In the genomic region with DNA sequence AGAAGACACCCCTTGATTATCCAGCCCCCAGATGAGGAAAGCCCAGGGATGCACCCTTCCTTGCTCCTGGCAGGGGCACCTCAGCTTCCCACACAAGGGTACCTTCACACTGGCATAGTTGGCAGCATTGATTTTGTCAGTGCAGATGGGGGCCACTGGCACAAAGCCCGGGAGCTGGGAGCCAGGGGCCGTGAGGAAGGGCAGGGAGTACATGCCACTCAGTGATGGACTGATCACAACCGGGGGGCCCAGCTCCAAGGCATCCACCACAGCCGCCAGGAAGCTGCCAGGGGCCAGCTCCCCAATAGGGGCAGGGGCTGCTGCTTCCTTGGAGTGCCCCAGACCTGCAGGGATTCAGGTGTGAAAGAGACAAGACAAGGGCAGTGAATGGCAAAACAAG, we compare ENCODE assay signal across 1 cellular context.
TF ChIP-seq lines count a peak whose summit lies in the region.

No MANE protein-coding gene starts in this region.

TF ChIP-seq in HepG2, 621 proteins besides CTCF, POLR2A, EP300 and RAD21:
- TF ChIP-seq ZNF33B (CRISPR knock-in tag; IDR thresholded peaks at IDR 0.05) (no peak), SMAD1 (CRISPR knock-in tag; IDR thresholded peaks at IDR 0.05; ENCODE audit: borderline replicate concordance, low read depth) (no peak), AGO2 (optimal IDR thresholded peaks at IDR 0.05; ENCODE audit: low read depth, low read length) (peak; percentile 38), HNRNPL (IDR thresholded peaks at IDR 0.05; ENCODE audit: low read depth, low read length) (peak; percentile 59; the same call in 1 of the 2 replicates), POLR2G (IDR thresholded peaks at IDR 0.05; ENCODE audit: low read depth, low read length) (0 out of 2 replicates have a peak, but pooled peaks have one; percentile 0)
- TF ChIP-seq, protein P1, sequence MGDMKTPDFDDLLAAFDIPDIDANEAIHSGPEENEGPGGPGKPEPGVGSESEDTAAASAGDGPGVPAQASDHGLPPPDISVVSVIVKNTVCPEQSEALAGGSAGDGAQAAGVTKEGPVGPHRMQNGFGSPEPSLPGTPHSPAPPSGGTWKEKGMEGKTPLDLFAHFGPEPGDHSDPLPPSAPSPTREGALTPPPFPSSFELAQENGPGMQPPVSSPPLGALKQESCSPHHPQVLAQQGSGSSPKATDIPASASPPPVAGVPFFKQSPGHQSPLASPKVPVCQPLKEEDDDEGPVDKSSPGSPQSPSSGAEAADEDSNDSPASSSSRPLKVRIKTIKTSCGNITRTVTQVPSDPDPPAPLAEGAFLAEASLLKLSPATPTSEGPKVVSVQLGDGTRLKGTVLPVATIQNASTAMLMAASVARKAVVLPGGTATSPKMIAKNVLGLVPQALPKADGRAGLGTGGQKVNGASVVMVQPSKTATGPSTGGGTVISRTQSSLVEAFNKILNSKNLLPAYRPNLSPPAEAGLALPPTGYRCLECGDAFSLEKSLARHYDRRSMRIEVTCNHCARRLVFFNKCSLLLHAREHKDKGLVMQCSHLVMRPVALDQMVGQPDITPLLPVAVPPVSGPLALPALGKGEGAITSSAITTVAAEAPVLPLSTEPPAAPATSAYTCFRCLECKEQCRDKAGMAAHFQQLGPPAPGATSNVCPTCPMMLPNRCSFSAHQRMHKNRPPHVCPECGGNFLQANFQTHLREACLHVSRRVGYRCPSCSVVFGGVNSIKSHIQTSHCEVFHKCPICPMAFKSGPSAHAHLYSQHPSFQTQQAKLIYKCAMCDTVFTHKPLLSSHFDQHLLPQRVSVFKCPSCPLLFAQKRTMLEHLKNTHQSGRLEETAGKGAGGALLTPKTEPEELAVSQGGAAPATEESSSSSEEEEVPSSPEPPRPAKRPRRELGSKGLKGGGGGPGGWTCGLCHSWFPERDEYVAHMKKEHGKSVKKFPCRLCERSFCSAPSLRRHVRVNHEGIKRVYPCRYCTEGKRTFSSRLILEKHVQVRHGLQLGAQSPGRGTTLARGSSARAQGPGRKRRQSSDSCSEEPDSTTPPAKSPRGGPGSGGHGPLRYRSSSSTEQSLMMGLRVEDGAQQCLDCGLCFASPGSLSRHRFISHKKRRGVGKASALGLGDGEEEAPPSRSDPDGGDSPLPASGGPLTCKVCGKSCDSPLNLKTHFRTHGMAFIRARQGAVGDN (CRISPR knock-in tag; IDR thresholded peaks at IDR 0.05): 0 out of 2 replicates have a peak, but pooled peaks have one; percentile 1
- TF ChIP-seq, protein P2, sequence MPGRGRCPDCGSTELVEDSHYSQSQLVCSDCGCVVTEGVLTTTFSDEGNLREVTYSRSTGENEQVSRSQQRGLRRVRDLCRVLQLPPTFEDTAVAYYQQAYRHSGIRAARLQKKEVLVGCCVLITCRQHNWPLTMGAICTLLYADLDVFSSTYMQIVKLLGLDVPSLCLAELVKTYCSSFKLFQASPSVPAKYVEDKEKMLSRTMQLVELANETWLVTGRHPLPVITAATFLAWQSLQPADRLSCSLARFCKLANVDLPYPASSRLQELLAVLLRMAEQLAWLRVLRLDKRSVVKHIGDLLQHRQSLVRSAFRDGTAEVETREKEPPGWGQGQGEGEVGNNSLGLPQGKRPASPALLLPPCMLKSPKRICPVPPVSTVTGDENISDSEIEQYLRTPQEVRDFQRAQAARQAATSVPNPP (CRISPR knock-in tag; IDR thresholded peaks at IDR 0.05): no peak
- TF ChIP-seq, protein P3, sequence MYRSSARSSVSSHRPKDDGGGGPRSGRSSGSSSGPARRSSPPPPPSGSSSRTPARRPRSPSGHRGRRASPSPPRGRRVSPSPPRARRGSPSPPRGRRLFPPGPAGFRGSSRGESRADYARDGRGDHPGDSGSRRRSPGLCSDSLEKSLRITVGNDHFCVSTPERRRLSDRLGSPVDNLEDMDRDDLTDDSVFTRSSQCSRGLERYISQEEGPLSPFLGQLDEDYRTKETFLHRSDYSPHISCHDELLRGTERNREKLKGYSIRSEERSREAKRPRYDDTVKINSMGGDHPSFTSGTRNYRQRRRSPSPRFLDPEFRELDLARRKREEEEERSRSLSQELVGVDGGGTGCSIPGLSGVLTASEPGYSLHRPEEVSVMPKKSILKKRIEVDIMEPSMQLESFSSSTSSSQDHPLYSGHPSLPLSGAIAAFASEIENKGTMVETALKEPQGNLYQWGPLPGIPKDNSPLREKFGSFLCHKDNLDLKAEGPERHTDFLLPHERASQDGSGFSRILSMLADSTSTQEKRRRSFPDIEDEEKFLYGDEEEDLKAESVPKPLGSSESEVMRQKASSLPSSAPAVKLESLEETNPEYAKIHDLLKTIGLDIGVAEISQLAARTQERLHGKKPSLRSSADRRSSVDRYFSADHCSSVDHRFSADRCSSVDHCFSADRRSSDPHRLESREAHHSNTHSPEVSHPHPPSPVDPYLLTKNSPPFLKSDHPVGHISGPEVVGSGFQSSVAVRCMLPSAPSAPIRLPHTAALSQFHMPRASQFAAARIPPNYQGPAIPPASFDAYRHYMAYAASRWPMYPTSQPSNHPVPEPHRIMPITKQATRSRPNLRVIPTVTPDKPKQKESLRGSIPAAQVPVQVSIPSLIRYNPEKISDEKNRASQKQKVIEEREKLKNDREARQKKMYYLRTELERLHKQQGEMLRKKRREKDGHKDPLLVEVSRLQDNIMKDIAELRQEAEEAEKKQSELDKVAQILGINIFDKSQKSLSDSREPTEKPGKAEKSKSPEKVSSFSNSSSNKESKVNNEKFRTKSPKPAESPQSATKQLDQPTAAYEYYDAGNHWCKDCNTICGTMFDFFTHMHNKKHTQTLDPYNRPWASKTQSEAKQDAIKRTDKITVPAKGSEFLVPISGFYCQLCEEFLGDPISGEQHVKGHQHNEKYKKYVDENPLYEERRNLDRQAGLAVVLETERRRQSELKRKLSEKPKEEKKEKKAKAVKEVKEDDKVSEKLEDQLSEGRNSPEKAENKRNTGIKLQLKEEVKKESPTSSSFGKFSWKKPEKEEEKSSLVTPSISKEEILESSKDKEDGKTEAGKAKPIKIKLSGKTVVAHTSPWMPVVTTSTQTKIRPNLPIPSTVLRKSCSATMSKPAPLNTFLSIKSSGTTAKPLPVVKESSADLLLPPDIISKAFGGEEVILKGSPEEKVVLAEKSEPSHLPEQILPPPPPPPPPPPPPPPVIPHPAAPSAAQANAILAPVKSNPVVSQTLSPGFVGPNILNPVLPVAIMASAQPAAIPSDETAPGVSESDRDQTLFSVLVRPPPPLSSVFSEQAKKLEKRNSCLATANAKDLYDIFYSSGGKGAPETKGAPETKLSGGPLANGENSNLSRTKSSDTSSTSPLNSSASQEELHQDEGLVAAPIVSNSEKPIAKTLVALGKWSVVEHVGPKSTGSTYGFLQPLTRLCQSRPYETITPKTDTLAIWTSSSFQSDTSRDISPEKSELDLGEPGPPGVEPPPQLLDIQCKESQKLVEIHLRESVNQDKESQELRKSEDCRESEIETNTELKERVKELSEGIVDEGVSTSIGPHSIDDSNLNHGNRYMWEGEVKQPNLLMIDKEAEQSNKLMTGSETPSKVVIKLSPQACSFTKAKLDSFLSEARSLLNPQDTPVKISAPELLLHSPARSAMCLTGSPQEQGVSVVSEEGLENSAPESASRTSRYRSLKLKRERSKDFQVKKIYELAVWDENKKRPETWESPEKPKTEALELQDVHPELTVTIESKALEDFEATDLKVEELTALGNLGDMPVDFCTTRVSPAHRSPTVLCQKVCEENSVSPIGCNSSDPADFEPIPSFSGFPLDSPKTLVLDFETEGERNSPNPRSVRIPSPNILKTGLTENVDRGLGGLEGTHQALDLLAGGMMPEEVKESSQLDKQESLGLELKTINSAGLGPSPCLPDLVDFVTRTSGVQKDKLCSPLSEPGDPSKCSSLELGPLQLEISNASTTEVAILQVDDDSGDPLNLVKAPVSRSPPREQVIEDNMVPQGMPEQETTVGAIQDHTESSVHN (CRISPR knock-in tag; IDR thresholded peaks at IDR 0.05): no peak
